Comparison of ENCODE assay signal across 8 cellular contexts in the genomic region with DNA sequence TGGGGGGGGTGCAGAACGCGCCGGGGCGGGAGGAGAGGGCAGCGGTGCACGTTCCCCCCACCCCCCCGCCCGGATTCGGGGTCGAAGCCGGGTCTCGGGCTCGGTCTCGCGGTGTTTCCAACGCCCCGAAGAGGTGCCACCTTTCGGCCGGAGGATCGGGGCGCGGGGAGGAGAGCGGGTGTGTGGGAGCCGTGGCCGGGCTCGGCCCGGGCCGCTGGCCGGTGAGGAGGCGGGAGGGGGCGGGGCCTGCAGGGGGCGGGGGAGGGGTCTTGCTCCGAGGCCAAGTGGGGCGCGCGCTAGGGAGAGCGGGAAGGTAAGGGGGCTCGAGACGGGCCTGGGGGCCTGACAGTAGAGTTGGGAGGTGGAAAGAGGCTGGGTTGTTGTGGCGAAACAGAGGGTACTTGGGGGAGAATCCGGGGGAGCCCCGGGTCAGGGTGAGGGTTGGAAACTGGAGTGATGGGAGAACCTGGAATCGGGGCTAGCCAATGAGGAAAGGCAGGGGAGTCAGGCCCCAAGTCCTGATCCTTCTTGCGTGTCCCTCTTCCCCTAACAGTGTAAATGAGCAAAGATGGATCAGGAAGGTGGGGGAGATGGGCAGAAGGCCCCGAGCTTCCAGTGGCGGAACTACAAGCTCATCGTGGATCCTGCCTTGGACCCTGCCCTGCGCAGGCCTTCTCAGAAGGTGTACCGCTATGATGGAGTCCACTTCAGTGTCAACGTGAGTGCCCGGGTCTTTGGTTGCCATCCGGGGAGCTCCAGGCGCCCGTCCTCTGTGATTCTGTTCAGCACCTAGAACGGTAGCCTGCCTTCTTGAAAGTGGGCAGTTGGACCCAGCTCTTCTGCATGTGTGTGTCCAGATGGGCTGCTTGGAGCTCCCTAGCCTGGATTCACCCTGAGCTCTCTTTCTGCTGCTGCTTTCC. TPM values are rescaled to one million over a fixed set of nuclear protein-coding genes. Genes with fewer than 3 reads are reported as not detected.
DNase-seq lines count a peak whose midpoint lies in the region; ATAC-seq and TF ChIP-seq lines count a peak whose summit lies in the region.

No MANE protein-coding gene starts in this region.

- peak overlapping the region; percentile 94 for H3K4me3 ChIP-seq in AG09309 (ENCODE audit: control insufficient read depth, low read depth, low read length)
- H3K4me3 ChIP-seq in Peyer's patch, result peak overlapping the region; percentile 67 to 93 (median 83)
- peak overlapping the region; percentile 88 for H3K4me3 ChIP-seq in choroid plexus epithelial cell (ENCODE audit: low read depth, low read length)
- H3K4me3 ChIP-seq in left lung, result peak overlapping the region; percentile 61 to 65
- peak overlapping the region; percentile 80 to 90 (median 83) for H3K4me3 ChIP-seq in subcutaneous abdominal adipose tissue (ENCODE audit: low read depth in 1 of 5, low read length in 5 of 5)

- H3K36me3 ChIP-seq in Peyer's patch, result peaks cover 0 to 42% (median 0%) of the 10 kb centered on the region in 3 donors
- H3K36me3 ChIP-seq in left lung, result peaks cover 0 to 44% of the 10 kb centered on the region in 2 donors
- peaks cover 5 to 46% (median 42%) of the 10 kb centered on the region in 5 donors for H3K36me3 ChIP-seq in subcutaneous abdominal adipose tissue (ENCODE audit: control insufficient read depth in 5 of 5, insufficient read depth in 5 of 5, low read length in 5 of 5)

- ATAC-seq in GM18502 (IDR thresholded peaks at IDR 0.05; ENCODE audit: poor library complexity, unreplicated experiment), result peak; percentile 30
- ATAC-seq in HG02938 (IDR thresholded peaks at IDR 0.05; ENCODE audit: unreplicated experiment), result peak; percentile 11
- peak; percentile 4 for ATAC-seq in left lung

- DNase-seq in AG09309 (ENCODE audit: low read depth) (no peak), Peyer's patch (peak in 2 of 3 donors; percentile 31 to 66), choroid plexus epithelial cell (ENCODE audit: low read depth) (peak; percentile 49), left lung (no peak)
- no peak for DNase-seq in activated CD8-positive, alpha-beta memory T cell treated with anti-CD3 and anti-CD28 coated beads for 24 hours

- intact Hi-C loops in left lung (cut with DNase I), result no loop called here

- H3K9me3 ChIP-seq in Peyer's patch, result no peaks in the 10 kb centered on the region
- no peaks in the 10 kb centered on the region for H3K9me3 ChIP-seq in left lung
- H3K9me3 ChIP-seq in subcutaneous abdominal adipose tissue (ENCODE audit: control insufficient read depth in 5 of 5, low read length in 5 of 5), result no peaks in the 10 kb centered on the region

- peak overlapping the region; percentile 77 to 97 (median 84) for H3K9ac ChIP-seq in subcutaneous abdominal adipose tissue (ENCODE audit: low read length in 5 of 5)

- no peak for TF ChIP-seq POLR2A in Peyer's patch (IDR thresholded peaks at IDR 0.05)

- TF ChIP-seq CTCF in AG09309 (IDR thresholded peaks at IDR 0.05; ENCODE audit: control insufficient read depth, insufficient read depth, low read depth, low read length, missing control alignments), result no peak
- no peak for TF ChIP-seq CTCF in Peyer's patch (IDR thresholded peaks at IDR 0.05)
- no peak for TF ChIP-seq CTCF in choroid plexus epithelial cell (conservative IDR thresholded peaks at IDR 0.05; ENCODE audit: low read depth, low read length)
- no peak for TF ChIP-seq CTCF in left lung (IDR thresholded peaks at IDR 0.05)

- no peaks in the 10 kb centered on the region for H3K27me3 ChIP-seq in Peyer's patch
- no peaks in the 10 kb centered on the region for H3K27me3 ChIP-seq in left lung
- no peaks in the 10 kb centered on the region for H3K27me3 ChIP-seq in subcutaneous abdominal adipose tissue (ENCODE audit: control insufficient read depth in 5 of 5, insufficient read depth in 4 of 5, low read length in 5 of 5)

- peaks cover 2 to 25% (median 8%) of the 10 kb centered on the region in 4 donors for H3K4me1 ChIP-seq in Peyer's patch
- H3K4me1 ChIP-seq in left lung, result peaks cover 8 to 30% of the 10 kb centered on the region in 2 donors
- peaks cover 7 to 31% (median 29%) of the 10 kb centered on the region in 5 donors for H3K4me1 ChIP-seq in subcutaneous abdominal adipose tissue (ENCODE audit: control insufficient read depth in 5 of 5, insufficient read depth in 5 of 5, low read length in 5 of 5)

- peak overlapping the region; percentile 89 to 99 (median 95) for H3K27ac ChIP-seq in Peyer's patch
- H3K27ac ChIP-seq in left lung, result peak overlapping the region; percentile 96
- H3K27ac ChIP-seq in subcutaneous abdominal adipose tissue (ENCODE audit: low read depth, low read length), result no peak overlapping the region

RNA-seq across cellular contexts. Expression of gene SETD1A, which starts 0.9 kb away (rescaled TPM):
- total RNA-seq in Peyer's patch, result 10 to 100 TPM in 3 of 4 donors, 1 to 10 TPM in 1; 10.0 to 22.0 (median 16.5) TPM
- total RNA-seq in left lung, result 10 to 100 TPM; 12.1 to 16.4 TPM

RNA-seq across cellular contexts. Expression of gene ORAI3, which starts 9.6 kb away (rescaled TPM):
- total RNA-seq in Peyer's patch, result 10 to 100 TPM; 10.7 to 25.0 (median 20.3) TPM
- total RNA-seq in left lung, result 10 to 100 TPM; 20.7 to 23.2 TPM

RNA-seq across cellular contexts. Expression of gene HSD3B7, which starts 26.6 kb away (rescaled TPM):
- total RNA-seq in Peyer's patch (10 to 100 TPM; 38.8 to 59.1 (median 52.2) TPM), left lung (10 to 100 TPM; 25.9 to 28.4 TPM)

RNA-seq across cellular contexts. Expression of gene FBXL19, which starts 35.1 kb away (rescaled TPM):
- 10 to 100 TPM; 25.0 to 51.2 (median 47.9) TPM for total RNA-seq in Peyer's patch
- 10 to 100 TPM; 11.2 to 18.7 TPM for total RNA-seq in left lung

RNA-seq across cellular contexts. Expression of gene STX1B, which starts 52.0 kb away (rescaled TPM):
- total RNA-seq in Peyer's patch (1 to 10 TPM in 2 of 4 donors, under 1 TPM in 1, not detected in 1; 0.18 to 1.3 (median 1.0) TPM), left lung (under 1 TPM; 0.47 to 0.50 TPM)

Comparison
In these comparisons a context has a peak if more than half of its experiments do, and no peak if none do; other contexts are left out.
1. DNase-seq: peak in Peyer's patch (2 of 3) and choroid plexus epithelial cell (single experiment); none in AG09309 (single experiment), left lung (0 of 2) and activated CD8-positive, alpha-beta memory T cell treated with anti-CD3 and anti-CD28 coated beads for 24 hours (single experiment).
2. Peak in every context shown above with its lines, with median percentiles within 50 percentile points of each other: H3K4me3 ChIP-seq and ATAC-seq.